Comparison of ENCODE assay signal across 10 cellular contexts in the genomic region with DNA sequence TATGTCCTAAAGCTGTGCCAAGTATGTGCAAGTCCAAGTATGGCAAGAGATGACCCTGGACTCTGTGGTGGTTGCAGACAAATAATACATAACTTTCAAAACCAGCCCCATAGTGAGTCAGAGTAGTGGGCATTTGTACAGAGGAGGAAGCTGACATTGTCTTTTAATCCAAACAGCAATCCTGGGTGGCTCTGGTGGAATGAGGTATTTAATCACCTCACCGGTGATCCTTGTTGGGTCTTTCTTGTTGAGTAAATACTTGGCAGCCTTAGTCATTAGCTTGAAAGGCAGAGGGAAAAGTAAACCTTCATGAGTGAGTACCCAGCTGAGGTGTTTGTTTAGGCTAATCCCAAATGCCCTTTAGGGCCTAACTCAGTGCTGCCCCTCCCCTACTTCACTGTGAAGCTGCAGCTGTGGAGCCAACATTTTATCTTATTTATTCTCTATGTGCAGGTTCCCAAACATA.
DNase-seq lines count a peak whose midpoint lies in the region; ATAC-seq, FAIRE-seq and TF ChIP-seq lines count a peak whose summit lies in the region.
"Had no signal": no experiment of that assay in that cellular context is flagged by ENCODE, and none has a peak within 500 bp of the region (broad histone marks: within the 10 kb centered on the region; RNA-seq: fewer than 3 reads in every experiment).

No MANE protein-coding gene starts in this region.

- H3K27ac Mint-ChIP-seq in CD14-positive monocyte = no peak overlapping the region
- H3K27ac Mint-ChIP-seq: activated T-helper 1 cell treated with anti-CD3 and anti-CD28 coated beads, Interleukin-12 subunit alpha, Interleukin-12 subunit beta, Interleukin-2, Interleukin-4 antibody, amounts not matched to agents 30 ng/mL and 10 ng/mL and 1 ng/mL, durations not matched to agents 14 hours and 24 hours and 36 hours had no signal

- no peaks in the 10 kb centered on the region for H3K9me3 ChIP-seq in NT2/D1 (ENCODE audit: insufficient read depth, low read length)

- no peak for FAIRE-seq in frontal cortex (lab: Jason Lieb, UNC)

- peaks cover 2% of the 10 kb centered on the region for H3K4me1 ChIP-seq in NT2/D1 (ENCODE audit: insufficient read depth, insufficient read length)

- H3K36me3 ChIP-seq in NT2/D1 (ENCODE audit: insufficient read depth, insufficient read length, low read length) = no peaks in the 10 kb centered on the region

- no peaks in the 10 kb centered on the region for H3K36me3 Mint-ChIP-seq in CD14-positive monocyte

- H3K4me3 Mint-ChIP-seq in CD14-positive monocyte = no peak overlapping the region
- H3K4me3 Mint-ChIP-seq: activated T-helper 1 cell treated with anti-CD3 and anti-CD28 coated beads, Interleukin-12 subunit alpha, Interleukin-12 subunit beta, Interleukin-2, Interleukin-4 antibody, amounts not matched to agents 30 ng/mL and 10 ng/mL and 1 ng/mL, durations not matched to agents 14 hours and 24 hours and 36 hours had no signal

- H3K27me3 ChIP-seq in NT2/D1 (ENCODE audit: insufficient read depth, insufficient read length) = peaks cover 34% of the 10 kb centered on the region

- no peak overlapping the region for H3K9ac ChIP-seq in NT2/D1 (ENCODE audit: insufficient read length, low read depth)

- H3K4me3 ChIP-seq in NT2/D1 (ENCODE audit: insufficient read length, low read depth) (no peak overlapping the region), foreskin fibroblast (ENCODE audit: low read depth in 1 of 2, low read length in 2 of 2) (no peak overlapping the region)

- DNase-seq in SIG-M5 treated with dmso at 0.1 percent for 504 hours (lab: John Stamatoyannopoulos, UW; ENCODE audit: unreplicated experiment) (peak; percentile 64), SIG-M5 (lab: John Stamatoyannopoulos, UW) (no peak), NT2/D1 (ENCODE audit: low read depth, low spot score) (peak; percentile 48), foreskin fibroblast (peak; percentile 58 to 65), CD14-positive monocyte (ENCODE audit: low spot score) (no peak), hippocampal formation (lab: John Stamatoyannopoulos, UW) (no peak), frontal cortex (ENCODE audit: low spot score in 2 of 2) (no peak)
- DNase-seq: NCI-H2171 had no signal

- TF ChIP-seq CTCF in foreskin fibroblast (IDR thresholded peaks at IDR 0.05; ENCODE audit: low read depth, low read length) (no peak), CD14-positive monocyte (IDR thresholded peaks at IDR 0.05) (no peak)

- peaks cover 0 to 1% (median 0%) of the 10 kb centered on the region in 3 donors for H3K27me3 Mint-ChIP-seq in CD14-positive monocyte (ENCODE audit: low read depth in 3 of 3)

- peaks cover 0 to 6% (median 0%) of the 10 kb centered on the region in 7 donors for H3K9me3 Mint-ChIP-seq in CD14-positive monocyte
- H3K9me3 Mint-ChIP-seq: activated T-helper 1 cell treated with anti-CD3 and anti-CD28 coated beads, Interleukin-12 subunit alpha, Interleukin-12 subunit beta, Interleukin-2, Interleukin-4 antibody, amounts not matched to agents 30 ng/mL and 10 ng/mL and 1 ng/mL, durations not matched to agents 14 hours and 24 hours and 36 hours had no signal

- intact Hi-C loops in CD14-positive monocyte (cut with micrococcal nuclease) = no loop called here

- no peak for ATAC-seq in GM19397 (IDR thresholded peaks at IDR 0.05; ENCODE audit: unreplicated experiment)

- no peaks in the 10 kb centered on the region for H3K4me1 Mint-ChIP-seq in CD14-positive monocyte

Comparison
In these comparisons a context has a peak if more than half of its experiments do, and no peak if none do; other contexts are left out.
1. DNase-seq: peak in SIG-M5 treated with dmso at 0.1 percent for 504 hours (single experiment), NT2/D1 (single experiment) and foreskin fibroblast (2 of 2); none in SIG-M5 (single experiment), CD14-positive monocyte (single experiment), hippocampal formation (0 of 2) and frontal cortex (0 of 2).